ENCODE assay signal across 9 cellular contexts in genomic region chr19:16608290-16608704, GRCh38. TPM values are rescaled to one million over a fixed set of nuclear protein-coding genes. Genes with fewer than 3 reads are reported as not detected.
DNase-seq lines count a peak whose midpoint lies in the region; ATAC-seq and TF ChIP-seq lines count a peak whose summit lies in the region.
"Had no signal": no experiment of that assay in that cellular context is flagged by ENCODE, and none has a peak within 500 bp of the region (broad histone marks: within the 10 kb centered on the region; RNA-seq: fewer than 3 reads in every experiment).

No MANE protein-coding gene starts in this region.

- H3K4me1 Mint-ChIP-seq in activated naive CD4-positive, alpha-beta T cell treated with anti-CD3 and anti-CD28 coated beads for 36 hours (ENCODE audit: low read depth): peaks cover 51% of the 10 kb centered on the region
- H3K4me1 Mint-ChIP-seq in brain: peaks cover 37% of the 10 kb centered on the region

- H3K9me3 ChIP-seq in right lobe of liver (no peaks in the 10 kb centered on the region), upper lobe of left lung (no peaks in the 10 kb centered on the region)

- H3K4me3 ChIP-seq in right lobe of liver (no peak overlapping the region), upper lobe of left lung (no peak overlapping the region)

- peak overlapping the region; percentile 3 for H3K27ac Mint-ChIP-seq in activated naive CD4-positive, alpha-beta T cell treated with anti-CD3 and anti-CD28 coated beads for 36 hours
- peak overlapping the region in 4 of 5 experiments; percentile 65 to 78 (median 73) for H3K27ac Mint-ChIP-seq in brain

- no peaks in the 10 kb centered on the region for H3K9me3 Mint-ChIP-seq in activated naive CD4-positive, alpha-beta T cell treated with anti-CD3 and anti-CD28 coated beads for 36 hours
- H3K9me3 Mint-ChIP-seq in brain: no peaks in the 10 kb centered on the region

- H3K27me3 ChIP-seq in right lobe of liver (no peaks in the 10 kb centered on the region), upper lobe of left lung (no peaks in the 10 kb centered on the region)

- H3K27me3 Mint-ChIP-seq in activated naive CD4-positive, alpha-beta T cell treated with anti-CD3 and anti-CD28 coated beads for 36 hours (ENCODE audit: low read depth): no peaks in the 10 kb centered on the region
- peaks cover 6% of the 10 kb centered on the region for H3K27me3 Mint-ChIP-seq in brain

- peak in 2 of 4 donors; percentile 78 to 91 for TF ChIP-seq EP300 in upper lobe of left lung (IDR thresholded peaks at IDR 0.05)

- H3K4me1 ChIP-seq in right lobe of liver (peaks cover 0 to 37% (median 18%) of the 10 kb centered on the region in 4 donors), upper lobe of left lung (peaks cover 50 to 78% (median 63%) of the 10 kb centered on the region in 4 donors)

- intact Hi-C loops in activated naive CD4-positive, alpha-beta T cell treated with anti-CD3 and anti-CD28 coated beads for 36 hours (cut with micrococcal nuclease): no loop called here
- intact Hi-C loops in right lobe of liver (cut with DNase I): no loop called here

- H3K27ac ChIP-seq in right lobe of liver (peak overlapping the region in 2 of 3 donors; percentile 50 to 52), upper lobe of left lung (peak overlapping the region; percentile 32 to 84 (median 82))

- no peak for DNase-seq in activated naive CD4-positive, alpha-beta T cell treated with anti-CD3 and anti-CD28 coated beads for 36 hours
- no peak for DNase-seq in activated naive CD4-positive, alpha-beta T cell treated with Interleukin-2 at 50 U/mL for 16 hours
- no peak for DNase-seq in right lobe of liver
- DNase-seq in upper lobe of left lung: peak in 1 of 2 donors; percentile 67
- DNase-seq in RKO (ENCODE audit: low spot score): no peak
- DNase-seq: DND-41 had no signal

- ATAC-seq in right lobe of liver: peak; percentile 63 to 79 (median 66)
- peak; percentile 68 to 87 for ATAC-seq in upper lobe of left lung (ENCODE audit: low FRiP score in 2 of 2)
- no peak for ATAC-seq in GM21526 (IDR thresholded peaks at IDR 0.05; ENCODE audit: low FRiP score, unreplicated experiment)
- no peak for ATAC-seq in GM21786 (IDR thresholded peaks at IDR 0.05; ENCODE audit: unreplicated experiment)

- no peaks in the 10 kb centered on the region for H3K36me3 ChIP-seq in right lobe of liver
- H3K36me3 ChIP-seq in upper lobe of left lung: peaks cover 0 to 8% (median 0%) of the 10 kb centered on the region in 4 donors

- CTCF ChIA-PET in activated naive CD4-positive, alpha-beta T cell treated with anti-CD3 and anti-CD28 coated beads for 36 hours (lab: Charles Lee): no interaction called here

- no peaks in the 10 kb centered on the region for H3K36me3 Mint-ChIP-seq in activated naive CD4-positive, alpha-beta T cell treated with anti-CD3 and anti-CD28 coated beads for 36 hours (ENCODE audit: low read depth)
- H3K36me3 Mint-ChIP-seq in brain: no peaks in the 10 kb centered on the region

- TF ChIP-seq CTCF in brain (conservative IDR thresholded peaks at IDR 0.05) (no peak), right lobe of liver (IDR thresholded peaks at IDR 0.05) (no peak), upper lobe of left lung (IDR thresholded peaks at IDR 0.05) (no peak)

- TF ChIP-seq POLR2A in right lobe of liver (IDR thresholded peaks at IDR 0.05) (no peak), upper lobe of left lung (IDR thresholded peaks at IDR 0.05) (no peak)

- H3K4me3 Mint-ChIP-seq in activated naive CD4-positive, alpha-beta T cell treated with anti-CD3 and anti-CD28 coated beads for 36 hours: no peak overlapping the region
- no peak overlapping the region for H3K4me3 Mint-ChIP-seq in brain

RNA-seq across cellular contexts. Expression of gene MED26, which starts 19.7 kb away (rescaled TPM):
- total RNA-seq in activated naive CD4-positive, alpha-beta T cell treated with anti-CD3 and anti-CD28 coated beads for 36 hours: 10 to 100 TPM; 11.3 to 11.9 TPM
- 5.6 TPM for polyA plus RNA-seq in brain (ENCODE audit: insufficient read depth, low read depth, low replicate concordance)
- total RNA-seq in right lobe of liver (1 to 10 TPM; 3.4 to 5.4 (median 4.4) TPM), upper lobe of left lung (10 to 100 TPM; 12.6 to 26.5 (median 13.8) TPM)

RNA-seq across cellular contexts. Expression of gene SLC35E1, which starts 36.1 kb away (rescaled TPM):
- total RNA-seq in activated naive CD4-positive, alpha-beta T cell treated with anti-CD3 and anti-CD28 coated beads for 36 hours: 10 to 100 TPM; 21.7 to 22.1 TPM
- polyA plus RNA-seq in brain (ENCODE audit: insufficient read depth, low read depth, low replicate concordance): 25.9 TPM
- total RNA-seq in right lobe of liver (10 to 100 TPM; 17.2 to 27.4 (median 20.1) TPM), upper lobe of left lung (10 to 100 TPM; 48.5 to 60.8 (median 53.2) TPM)

RNA-seq across cellular contexts. Expression of gene SMIM7, which starts 51.6 kb away (rescaled TPM):
- 10 to 100 TPM; 51.0 to 59.2 TPM for total RNA-seq in activated naive CD4-positive, alpha-beta T cell treated with anti-CD3 and anti-CD28 coated beads for 36 hours
- 82.9 TPM for polyA plus RNA-seq in brain (ENCODE audit: insufficient read depth, low read depth, low replicate concordance)
- total RNA-seq in right lobe of liver (10 to 100 TPM; 34.7 to 76.5 (median 41.2) TPM), upper lobe of left lung (100 to 1,000 TPM in 1 of 6 donors, 10 to 100 TPM in 5; 71.8 to 129 (median 80.4) TPM)

RNA-seq across cellular contexts. Expression of gene TMEM38A, which starts 52.6 kb away (rescaled TPM):
- total RNA-seq in activated naive CD4-positive, alpha-beta T cell treated with anti-CD3 and anti-CD28 coated beads for 36 hours: under 1 TPM; 0.49 to 0.83 TPM
- polyA plus RNA-seq in brain (ENCODE audit: insufficient read depth, low read depth, low replicate concordance): 10.8 TPM
- total RNA-seq in right lobe of liver: 1 to 10 TPM; 2.7 to 8.3 (median 5.3) TPM
- total RNA-seq in upper lobe of left lung: 1 to 10 TPM; 5.1 to 8.4 (median 5.9) TPM

Comparison
In these comparisons a context has a peak if more than half of its experiments do, and no peak if none do; other contexts are left out.
1. ATAC-seq: peak in right lobe of liver (4 of 4) and upper lobe of left lung (2 of 2); none in GM21526 (single experiment) and GM21786 (single experiment).